ENCODE assay signal across 1 cellular context in the genomic region with DNA sequence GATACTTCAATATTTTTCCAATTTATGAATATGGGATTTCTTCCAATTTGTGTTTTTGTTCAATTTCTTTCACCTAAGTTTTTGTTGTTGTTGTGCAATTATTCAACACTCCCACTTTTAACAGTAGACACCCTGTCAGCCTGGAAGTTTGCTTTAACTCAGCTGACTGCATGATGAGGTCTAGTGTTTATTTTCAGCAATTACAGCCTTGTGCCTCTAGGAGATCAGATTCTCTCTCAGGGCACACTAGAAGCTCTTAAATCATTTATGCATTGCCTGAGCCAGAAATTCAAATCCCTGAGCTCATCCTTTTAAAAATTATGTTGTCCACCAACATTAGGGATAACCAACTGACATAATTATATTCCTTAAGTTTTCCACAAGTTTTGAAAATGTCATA.
TF ChIP-seq lines count a peak whose summit lies in the region.

No MANE protein-coding gene starts in this region.

TF ChIP-seq in SK-N-SH, 30 proteins besides CTCF, POLR2A, EP300 and RAD21 (continued from another document):
- TF ChIP-seq, protein P1, sequence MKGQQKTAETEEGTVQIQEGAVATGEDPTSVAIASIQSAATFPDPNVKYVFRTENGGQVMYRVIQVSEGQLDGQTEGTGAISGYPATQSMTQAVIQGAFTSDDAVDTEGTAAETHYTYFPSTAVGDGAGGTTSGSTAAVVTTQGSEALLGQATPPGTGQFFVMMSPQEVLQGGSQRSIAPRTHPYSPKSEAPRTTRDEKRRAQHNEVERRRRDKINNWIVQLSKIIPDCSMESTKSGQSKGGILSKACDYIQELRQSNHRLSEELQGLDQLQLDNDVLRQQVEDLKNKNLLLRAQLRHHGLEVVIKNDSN (IDR thresholded peaks at IDR 0.05; ENCODE audit: borderline replicate concordance, low read depth): no peak
- no peak for TF ChIP-seq ZBTB33 (IDR thresholded peaks at IDR 0.05; ENCODE audit: borderline replicate concordance, low read depth)
- TF ChIP-seq NFIC (IDR thresholded peaks at IDR 0.05; ENCODE audit: borderline replicate concordance): no peak
- no peak for TF ChIP-seq RCOR1 (IDR thresholded peaks at IDR 0.05; ENCODE audit: low read length)
- TF ChIP-seq TEAD4 (IDR thresholded peaks at IDR 0.05; ENCODE audit: borderline replicate concordance, insufficient read depth): no peak
- TF ChIP-seq FOXJ3 (CRISPR knock-in tag; IDR thresholded peaks at IDR 0.05): no peak
- no peak for TF ChIP-seq FOSL2 (IDR thresholded peaks at IDR 0.05; ENCODE audit: borderline replicate concordance, low read depth)
- no peak for TF ChIP-seq REST (IDR thresholded peaks at IDR 0.05; ENCODE audit: low read depth, low read length)
- TF ChIP-seq GABPA (IDR thresholded peaks at IDR 0.05; ENCODE audit: low read depth): no peak
- TF ChIP-seq EZH2phosphoT487 (IDR thresholded peaks at IDR 0.05; ENCODE audit: borderline replicate concordance, low read depth): no peak
- no peak for TF ChIP-seq TAF1 (IDR thresholded peaks at IDR 0.05; ENCODE audit: borderline replicate concordance, low read depth, low read length)
- no peak for TF ChIP-seq MXI1 (IDR thresholded peaks at IDR 0.05; ENCODE audit: low read depth, low read length)
- TF ChIP-seq YY1 (IDR thresholded peaks at IDR 0.05; ENCODE audit: low read depth): no peak
- no peak for TF ChIP-seq CHD2 (IDR thresholded peaks at IDR 0.05; ENCODE audit: low read length, partially characterized antibody)
